8 cellular contexts compared by ENCODE assay signal in genomic region chr11:64854157-64854533, GRCh38. TPM values are rescaled to one million over a fixed set of nuclear protein-coding genes. Genes with fewer than 3 reads are reported as not detected.
A peak's percentile ranks its signal among the peaks of the same experiment; 100 is the strongest.
DNase-seq lines count a peak whose midpoint lies in the region; ATAC-seq and TF ChIP-seq lines count a peak whose summit lies in the region.
"Had no signal": no experiment of that assay in that cellular context is flagged by ENCODE, and none has a peak within 500 bp of the region (broad histone marks: within the 10 kb centered on the region; RNA-seq: fewer than 3 reads in every experiment).

No MANE protein-coding gene starts in this region.

- no peak overlapping the region for H2AK5ac ChIP-seq in neuronal stem cell (ENCODE audit: low read depth, low read length)

- H4K91ac ChIP-seq in neuronal stem cell (ENCODE audit: low read depth, low read length, poor library complexity) = no peak overlapping the region

- H3K27me3 Mint-ChIP-seq in GM23338 (ENCODE audit: insufficient read depth, low read depth, poor library complexity) = peaks cover 10% of the 10 kb centered on the region
- H3K27me3 Mint-ChIP-seq in activated naive CD8-positive, alpha-beta T cell treated with anti-CD3 and anti-CD28 coated beads for 36 hours = no peaks in the 10 kb centered on the region

- no CpG with 5 or more reads among the region's 25 CpGs for WGBS in neuronal stem cell (ENCODE audit: extremely low coverage in 2 of 2, insufficient read length in 2 of 2, insufficient replicate concordance in 1 of 2), 2 donors

- peaks cover 20% of the 10 kb centered on the region for H3K4me1 Mint-ChIP-seq in GM23338
- peaks cover 89% of the 10 kb centered on the region for H3K4me1 Mint-ChIP-seq in activated naive CD8-positive, alpha-beta T cell treated with anti-CD3 and anti-CD28 coated beads for 36 hours

- no peaks in the 10 kb centered on the region for H3K9me3 ChIP-seq in neuronal stem cell (replicated peaks in 1 of 2; ENCODE audit: control insufficient read depth in 2 of 2, insufficient read depth in 1 of 2, low read depth in 1 of 2, low read length in 2 of 2)

- H3K9me2 ChIP-seq in GM23338 (ENCODE audit: insufficient read depth) = no peaks in the 10 kb centered on the region

- H3K9me3 Mint-ChIP-seq in GM23338 = no peaks in the 10 kb centered on the region
- H3K9me3 Mint-ChIP-seq in activated naive CD8-positive, alpha-beta T cell treated with anti-CD3 and anti-CD28 coated beads for 36 hours = no peaks in the 10 kb centered on the region

- TF ChIP-seq CTCF in GM23338 (conservative IDR thresholded peaks at IDR 0.05; ENCODE audit: low read depth in 2 of 2) = no peak

- no peak overlapping the region for H3K4ac ChIP-seq in neuronal stem cell (ENCODE audit: low read length)

- 0 out of 2 replicates have a peak overlapping the region, but pooled peaks have one; percentile 59 for H3K27ac Mint-ChIP-seq in GM23338
- H3K27ac Mint-ChIP-seq in activated naive CD8-positive, alpha-beta T cell treated with anti-CD3 and anti-CD28 coated beads for 36 hours = peak overlapping the region; percentile 56

- ATAC-seq in GM23338 = no peak

- H3K27me3 ChIP-seq in GM23338 (ENCODE audit: insufficient read depth) (no peaks in the 10 kb centered on the region), neuronal stem cell (ENCODE audit: control insufficient read depth in 3 of 3, insufficient read depth in 3 of 3, low read depth in 1 of 3, low read length in 3 of 3) (no peaks in the 10 kb centered on the region)

- H3K4me3 ChIP-seq in GM23338 = no peak overlapping the region
- H3K4me3 ChIP-seq in neuronal stem cell (ENCODE audit: low read length in 2 of 2) = no peak overlapping the region

- H3K4me1 ChIP-seq in GM23338 (ENCODE audit: insufficient read depth) = peaks cover 4% of the 10 kb centered on the region
- H3K4me1 ChIP-seq in neuronal stem cell (ENCODE audit: control insufficient read depth in 2 of 2, insufficient read depth in 1 of 2, low read depth in 1 of 2, low read length in 2 of 2) = peaks cover 2 to 10% of the 10 kb centered on the region in 2 donors

- no peaks in the 10 kb centered on the region for H3K79me2 ChIP-seq in GM23338 (replicated peaks; ENCODE audit: insufficient read depth)

- no peak overlapping the region for H3K9ac ChIP-seq in neuronal stem cell (ENCODE audit: low read depth, low read length, poor library complexity)

- no peak overlapping the region for H3K4me3 Mint-ChIP-seq in GM23338
- peak overlapping the region; percentile 47 for H3K4me3 Mint-ChIP-seq in activated naive CD8-positive, alpha-beta T cell treated with anti-CD3 and anti-CD28 coated beads for 36 hours

- H2BK5ac ChIP-seq in neuronal stem cell (ENCODE audit: low read length) = peak overlapping the region; percentile 53

- H2AFZ ChIP-seq in GM23338 = no peak overlapping the region
- no peak overlapping the region for H2AFZ ChIP-seq in neuronal stem cell (ENCODE audit: low read length)

- DNase-seq in GM23338 (ENCODE audit: low spot score) (no peak), neuronal stem cell (ENCODE audit: low spot score) (no peak), GM19240 (ENCODE audit: insufficient read length, low spot score) (no peak), RKO (ENCODE audit: low spot score) (no peak), HuH-7 (ENCODE audit: low spot score) (no peak)
- no peak for DNase-seq in activated naive CD8-positive, alpha-beta T cell treated with anti-CD3 and anti-CD28 coated beads for 36 hours
- DNase-seq: GF-D8, NCI-H2171 treated with DMSO at 0.1 percent for 48 hours had no signal

- no peaks in the 10 kb centered on the region; the same call in 2 of the 3 replicates for H3K36me3 Mint-ChIP-seq in GM23338 (ENCODE audit: low read depth)
- peaks cover 56% of the 10 kb centered on the region for H3K36me3 Mint-ChIP-seq in activated naive CD8-positive, alpha-beta T cell treated with anti-CD3 and anti-CD28 coated beads for 36 hours

- no peak overlapping the region for H3K18ac ChIP-seq in neuronal stem cell (ENCODE audit: low read length)

- no peaks in the 10 kb centered on the region for H3F3A ChIP-seq in GM23338 (replicated peaks; ENCODE audit: low read depth)

- no peak overlapping the region for H3K14ac ChIP-seq in neuronal stem cell (ENCODE audit: low read length)

- H4K8ac ChIP-seq in neuronal stem cell (ENCODE audit: low read depth, low read length) = peak overlapping the region; percentile 65

- peaks cover 4% of the 10 kb centered on the region for H3K79me1 ChIP-seq in neuronal stem cell (ENCODE audit: low read depth, low read length)

- H3K4me2 ChIP-seq in GM23338 (no peak overlapping the region), neuronal stem cell (ENCODE audit: insufficient read depth, low read length, poor library complexity, severe bottlenecking) (no peak overlapping the region)

- H2BK15ac ChIP-seq in neuronal stem cell (ENCODE audit: low read length) = no peak overlapping the region

- no peaks in the 10 kb centered on the region for H3K36me3 ChIP-seq in GM23338 (ENCODE audit: insufficient read depth)
- peaks cover 15 to 42% of the 10 kb centered on the region in 2 donors for H3K36me3 ChIP-seq in neuronal stem cell (replicated peaks in 1 of 2; ENCODE audit: control insufficient read depth in 2 of 2, insufficient read depth in 2 of 2, low read length in 2 of 2)

- no peaks in the 10 kb centered on the region for H4K20me1 ChIP-seq in GM23338 (replicated peaks; ENCODE audit: insufficient read depth)

- no peak overlapping the region for H3K27ac ChIP-seq in GM23338 (ENCODE audit: low read depth)
- no peak overlapping the region for H3K27ac ChIP-seq in neuronal stem cell (replicated peaks; ENCODE audit: low read length)

- no peak overlapping the region for H3K23ac ChIP-seq in neuronal stem cell (ENCODE audit: low read depth, low read length, poor library complexity)

- no peak overlapping the region for H2BK120ac ChIP-seq in neuronal stem cell (ENCODE audit: low read depth, low read length)

- peak overlapping the region; percentile 94 for H2BK12ac ChIP-seq in neuronal stem cell (ENCODE audit: low read length)

TF ChIP-seq in GM23338, 12 proteins besides CTCF, POLR2A, EP300 and RAD21 (continues in another document):
- TF ChIP-seq ETS1 (IDR thresholded peaks at IDR 0.05) = no peak
- TF ChIP-seq POLR2AphosphoS5 (IDR thresholded peaks at IDR 0.05; ENCODE audit: low read depth) = no peak
- TF ChIP-seq EZH2phosphoT487 (IDR thresholded peaks at IDR 0.05; ENCODE audit: unreplicated experiment) = no peak
- TF ChIP-seq EZH2 (IDR thresholded peaks at IDR 0.05; ENCODE audit: low read depth, unreplicated experiment) = no peak
- no peak for TF ChIP-seq CREB1 (CRISPR knock-in tag; IDR thresholded peaks at IDR 0.05; ENCODE audit: low read depth)
- no peak for TF ChIP-seq STAT1 (IDR thresholded peaks at IDR 0.05; ENCODE audit: unreplicated experiment)
- no peak for TF ChIP-seq NANOG (IDR thresholded peaks at IDR 0.05; ENCODE audit: borderline replicate concordance)
- no peak for TF ChIP-seq JUNB (IDR thresholded peaks at IDR 0.05; ENCODE audit: unreplicated experiment)

RNA-seq across cellular contexts. Expression of gene CDC42BPG, which starts 9.7 kb away (rescaled TPM):
- total RNA-seq in GM23338 (2014; rRNA removed; shearing (Covaris generic)) = 10.1 and 11.6 TPM in 2 replicates
- polyA plus RNA-seq in GM23338 (2016; fragmentation: Nextera tagmentation; extraction: Ambion mirVana) = 1.8 and 2.3 TPM in 2 replicates
- under 1 TPM; 0.46 to 0.54 TPM for total RNA-seq in activated naive CD8-positive, alpha-beta T cell treated with anti-CD3 and anti-CD28 coated beads for 36 hours
- polyA plus RNA-seq in neuronal stem cell (2013, experiment 1 of 2) = 1.1 TPM
- polyA plus RNA-seq in neuronal stem cell (2013, experiment 2 of 2) = 1.1 TPM

RNA-seq across cellular contexts. Expression of gene EHD1, which starts 24.3 kb away (rescaled TPM):
- total RNA-seq in GM23338 (2014; rRNA removed; shearing (Covaris generic)) = 43.8 and 69.7 TPM in 2 replicates
- 16.7 and 16.9 TPM in 2 replicates for polyA plus RNA-seq in GM23338 (2016; fragmentation: Nextera tagmentation; extraction: Ambion mirVana)
- 100 to 1,000 TPM; 103 to 112 TPM for total RNA-seq in activated naive CD8-positive, alpha-beta T cell treated with anti-CD3 and anti-CD28 coated beads for 36 hours
- 24.4 TPM for polyA plus RNA-seq in neuronal stem cell (2013, experiment 1 of 2)
- polyA plus RNA-seq in neuronal stem cell (2013, experiment 2 of 2) = 23.3 TPM

RNA-seq across cellular contexts. Expression of gene MEN1, which starts 43.8 kb away (rescaled TPM):
- total RNA-seq in GM23338 (2014; rRNA removed; shearing (Covaris generic)) = 38.9 and 45.2 TPM in 2 replicates
- polyA plus RNA-seq in GM23338 (2016; fragmentation: Nextera tagmentation; extraction: Ambion mirVana) = 27.2 and 31.6 TPM in 2 replicates
- total RNA-seq in activated naive CD8-positive, alpha-beta T cell treated with anti-CD3 and anti-CD28 coated beads for 36 hours = 10 to 100 TPM; 35.8 to 37.0 TPM
- 59.7 TPM for polyA plus RNA-seq in neuronal stem cell (2013, experiment 1 of 2)
- polyA plus RNA-seq in neuronal stem cell (2013, experiment 2 of 2) = 59.7 TPM

RNA-seq across cellular contexts. Expression of gene MAP4K2, which starts 51.1 kb away (rescaled TPM):
- 32.3 and 42.6 TPM in 2 replicates for total RNA-seq in GM23338 (2014; rRNA removed; shearing (Covaris generic))
- 9.9 and 11.2 TPM in 2 replicates for polyA plus RNA-seq in GM23338 (2016; fragmentation: Nextera tagmentation; extraction: Ambion mirVana)
- total RNA-seq in activated naive CD8-positive, alpha-beta T cell treated with anti-CD3 and anti-CD28 coated beads for 36 hours = 10 to 100 TPM; 60.4 to 63.8 TPM
- 11.1 TPM for polyA plus RNA-seq in neuronal stem cell (2013, experiment 1 of 2)
- 11.6 TPM for polyA plus RNA-seq in neuronal stem cell (2013, experiment 2 of 2)
